In the genomic region with DNA sequence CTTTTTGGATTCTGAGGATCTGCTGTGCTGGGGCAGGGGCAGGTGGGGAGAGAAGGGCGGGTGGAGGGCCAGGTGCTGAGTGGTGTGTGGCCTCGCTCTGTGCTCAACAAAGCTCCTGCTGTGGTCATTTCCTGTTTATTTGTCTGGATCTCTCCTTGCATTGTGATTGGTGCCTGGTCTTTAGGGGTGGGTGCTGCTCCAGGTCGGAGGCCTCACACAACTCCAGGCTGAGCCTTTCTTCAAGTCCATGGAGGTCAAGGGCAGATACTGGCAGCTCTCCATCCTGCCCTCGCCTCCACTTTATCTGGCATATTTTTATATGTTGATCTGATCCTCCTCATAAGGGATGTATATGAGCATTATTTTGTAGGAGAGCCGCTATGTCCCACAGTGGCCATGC, we compare ENCODE assay signal across 1 cellular context.
A peak's percentile ranks its signal among the peaks of the same experiment; 100 is the strongest.
TF ChIP-seq lines count a peak whose summit lies in the region.

No MANE protein-coding gene starts in this region.

TF ChIP-seq in GM23338, 12 proteins besides CTCF, POLR2A, EP300 and RAD21:
- TF ChIP-seq ZNF462 (CRISPR knock-in tag; IDR thresholded peaks at IDR 0.05) (peak; percentile 17; the same call in 1 of the 2 replicates), CREB1 (CRISPR knock-in tag; IDR thresholded peaks at IDR 0.05; ENCODE audit: low read depth) (0 out of 2 replicates have a peak, but pooled peaks have one; percentile 30), EZH2phosphoT487 (IDR thresholded peaks at IDR 0.05; ENCODE audit: unreplicated experiment) (no peak), STAT1 (IDR thresholded peaks at IDR 0.05; ENCODE audit: unreplicated experiment) (no peak), NANOG (IDR thresholded peaks at IDR 0.05; ENCODE audit: borderline replicate concordance) (0 out of 2 replicates have a peak, but pooled peaks have one; percentile 48), ZNF114 (CRISPR knock-in tag; IDR thresholded peaks at IDR 0.05) (no peak), JUNB (IDR thresholded peaks at IDR 0.05; ENCODE audit: unreplicated experiment) (no peak), POLR2AphosphoS5 (IDR thresholded peaks at IDR 0.05; ENCODE audit: low read depth) (peak; percentile 66), ZNF331 (CRISPR knock-in tag; IDR thresholded peaks at IDR 0.05; ENCODE audit: low read depth) (no peak), EZH2 (IDR thresholded peaks at IDR 0.05; ENCODE audit: low read depth, unreplicated experiment) (no peak), REST (IDR thresholded peaks at IDR 0.05; ENCODE audit: unreplicated experiment) (no peak)
- TF ChIP-seq, protein P1, sequence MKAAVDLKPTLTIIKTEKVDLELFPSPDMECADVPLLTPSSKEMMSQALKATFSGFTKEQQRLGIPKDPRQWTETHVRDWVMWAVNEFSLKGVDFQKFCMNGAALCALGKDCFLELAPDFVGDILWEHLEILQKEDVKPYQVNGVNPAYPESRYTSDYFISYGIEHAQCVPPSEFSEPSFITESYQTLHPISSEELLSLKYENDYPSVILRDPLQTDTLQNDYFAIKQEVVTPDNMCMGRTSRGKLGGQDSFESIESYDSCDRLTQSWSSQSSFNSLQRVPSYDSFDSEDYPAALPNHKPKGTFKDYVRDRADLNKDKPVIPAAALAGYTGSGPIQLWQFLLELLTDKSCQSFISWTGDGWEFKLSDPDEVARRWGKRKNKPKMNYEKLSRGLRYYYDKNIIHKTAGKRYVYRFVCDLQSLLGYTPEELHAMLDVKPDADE (IDR thresholded peaks at IDR 0.05) = peak; percentile 88
